ENCODE assay signal across 8 cellular contexts in genomic region chr3:129428382-129429079, GRCh38. TPM values are rescaled to one million over a fixed set of nuclear protein-coding genes. Genes with fewer than 3 reads are reported as not detected.
DNase-seq lines count a peak whose midpoint lies in the region; ATAC-seq and TF ChIP-seq lines count a peak whose summit lies in the region.

TSS of gene EFCAB12 (minus strand) at chr3:129428636. CDS start at chr3:129428488, 148 bp downstream.

- H2AFZ ChIP-seq in trophoblast cell (ENCODE audit: insufficient read depth, low read length, poor library complexity), result peak within 1 kb of the TSS; percentile 32

- H3K27ac ChIP-seq in heart left ventricle (peak within 1 kb of the TSS in 9 of 12 donors; percentile 8 to 69 (median 51)), trophoblast cell (ENCODE audit: low read depth, low read length) (no peak within 1 kb of the TSS), thyroid gland (peak within 1 kb of the TSS; percentile 7 to 53 (median 31))

- no peak within 1 kb of the TSS for H3K23ac ChIP-seq in trophoblast cell (ENCODE audit: low read length)

- H2BK5ac ChIP-seq in trophoblast cell (ENCODE audit: low read depth, low read length, poor library complexity), result no peak within 1 kb of the TSS

- TF ChIP-seq CTCF in heart left ventricle (IDR thresholded peaks at IDR 0.05) (peak in 2 of 12 donors; percentile 9), thyroid gland (IDR thresholded peaks at IDR 0.05) (no peak)

- ATAC-seq in GM21786 (IDR thresholded peaks at IDR 0.05; ENCODE audit: unreplicated experiment) (peak; percentile 86), heart left ventricle (peak; percentile 95 to 99 (median 98))

- H3K9ac ChIP-seq in trophoblast cell (ENCODE audit: low read length), result no peak within 1 kb of the TSS

- WGBS in heart left ventricle, 4 donors, result 2 to 4% (median 2%) methylated on average over 27 to 42 of the region's 42 CpGs
- no CpG with 5 or more reads among the region's 42 CpGs for WGBS in trophoblast cell (ENCODE audit: extremely low coverage, insufficient coverage, insufficient read length)
- 3 to 7% methylated on average over 35 to 40 of the region's 42 CpGs for WGBS in thyroid gland, 2 donors

- intact Hi-C loops in heart left ventricle (cut with DNase I) (no loop called here), thyroid gland (cut with DNase I) (no loop called here)

- H4K91ac ChIP-seq in trophoblast cell (ENCODE audit: low read depth, low read length), result peak within 1 kb of the TSS; percentile 32

- H3K14ac ChIP-seq in trophoblast cell (ENCODE audit: low read length), result peak within 1 kb of the TSS; percentile 59

- no peak within 1 kb of the TSS for H2BK120ac ChIP-seq in trophoblast cell (ENCODE audit: insufficient read depth, low read length, poor library complexity)

- H3K4me1 ChIP-seq in heart left ventricle (peaks cover 0 to 26% (median 11%) of the 10 kb centered on the region in 12 donors), trophoblast cell (ENCODE audit: control insufficient read depth in 1 of 2, insufficient read depth in 2 of 2, low read length in 2 of 2) (peaks cover 4% of the 10 kb centered on the region in 2 experiments), thyroid gland (peaks cover 4 to 19% of the 10 kb centered on the region in 2 donors)

- no peak within 1 kb of the TSS for H2AK5ac ChIP-seq in trophoblast cell (ENCODE audit: low read length)

- H4K12ac ChIP-seq in trophoblast cell (ENCODE audit: low read depth, low read length), result peak within 1 kb of the TSS; percentile 75

- no peaks in the 10 kb centered on the region for H3K79me2 ChIP-seq in trophoblast cell (ENCODE audit: control insufficient read depth, insufficient read depth, low read length, poor library complexity)

- peak within 1 kb of the TSS; percentile 72 for H4K8ac ChIP-seq in trophoblast cell (ENCODE audit: low read depth, low read length)

- TF ChIP-seq POLR2A in heart left ventricle (IDR thresholded peaks at IDR 0.05) (peak in 1 of 2 donors; percentile 32), thyroid gland (IDR thresholded peaks at IDR 0.05) (peak in 1 of 2 donors; percentile 18)

- H3K4ac ChIP-seq in trophoblast cell (ENCODE audit: low read depth, low read length), result no peak within 1 kb of the TSS

- peaks cover 27% of the 10 kb centered on the region for H3K36me3 ChIP-seq in MG63
- peaks cover 0 to 43% (median 34%) of the 10 kb centered on the region in 9 donors for H3K36me3 ChIP-seq in heart left ventricle
- H3K36me3 ChIP-seq in trophoblast cell (ENCODE audit: control insufficient read depth in 1 of 2, insufficient read depth in 2 of 2, low read length in 2 of 2), result peaks cover 7 to 17% of the 10 kb centered on the region in 2 experiments
- peaks cover 23 to 33% of the 10 kb centered on the region in 2 donors for H3K36me3 ChIP-seq in thyroid gland

- DNase-seq in DMS53 treated with DMSO at 0.1 percent for 48 hours (lab: John Stamatoyannopoulos, UW; ENCODE audit: unreplicated experiment) (peak; percentile 77), MG63 (peak; percentile 86), T-helper 1 cell (peak; percentile 80 to 87 (median 86)), amniotic epithelial cell (ENCODE audit: low read depth) (peak; percentile 85), heart left ventricle (peak; percentile 95 to 98 (median 96)), trophoblast cell (peak; percentile 93 to 97), thyroid gland (peak; percentile 96 to 97)

- H3K18ac ChIP-seq in trophoblast cell (ENCODE audit: low read length), result no peak within 1 kb of the TSS

- H3K79me1 ChIP-seq in trophoblast cell (ENCODE audit: low read length), result peaks cover 3% of the 10 kb centered on the region

- H3K9me3 ChIP-seq in MG63, result no peaks in the 10 kb centered on the region
- H3K9me3 ChIP-seq in heart left ventricle, result no peaks in the 10 kb centered on the region
- no peaks in the 10 kb centered on the region for H3K9me3 ChIP-seq in trophoblast cell (ENCODE audit: insufficient read depth, low read depth, low read length)
- H3K9me3 ChIP-seq in thyroid gland, result no peaks in the 10 kb centered on the region

- H3K4me3 ChIP-seq in MG63 (peak within 1 kb of the TSS; percentile 34), heart left ventricle (peak within 1 kb of the TSS; percentile 26 to 63 (median 56)), trophoblast cell (ENCODE audit: low read depth, low read length) (peak within 1 kb of the TSS; percentile 63), thyroid gland (replicated peaks in 1 of 3) (peak within 1 kb of the TSS; percentile 37 to 73 (median 54))

- H2BK12ac ChIP-seq in trophoblast cell (ENCODE audit: low read length), result no peak within 1 kb of the TSS

- H3K4me2 ChIP-seq in trophoblast cell (ENCODE audit: low read length), result peak within 1 kb of the TSS; percentile 67

- H3K27me3 ChIP-seq in MG63 (no peaks in the 10 kb centered on the region), heart left ventricle (no peaks in the 10 kb centered on the region), trophoblast cell (ENCODE audit: insufficient read depth, low read length) (no peaks in the 10 kb centered on the region), thyroid gland (no peaks in the 10 kb centered on the region)

RNA-seq across cellular contexts. Expression of gene EFCAB12, which starts in this region (rescaled TPM):
- total RNA-seq in MG63 (2014; rRNA removed; shearing (Covaris generic); ENCODE audit: low replicate concordance), result 0.03 TPM in 1 of 2 replicates, not detected in the other
- total RNA-seq in heart left ventricle (under 1 TPM in 4 of 9 donors, not detected in 5; 0.09 to 0.20 (median 0.14) TPM), thyroid gland (1 to 10 TPM in 1 of 4 donors, under 1 TPM in 3; 0.67 to 1.2 (median 0.74) TPM)
- under 1 TPM; 0.07 to 0.11 TPM for polyA plus RNA-seq in heart left ventricle
- polyA plus RNA-seq in trophoblast cell (2013), result 0.31 and 0.39 TPM in 2 replicates

Comparison
In these comparisons a context has a peak if more than half of its experiments do, and no peak if none do; other contexts are left out.
1. Peak in DNase-seq and H3K4me3 ChIP-seq in MG63; RNA of the gene not detected or under 1 TPM.
2. Peak in DNase-seq, ATAC-seq, H3K4me3 ChIP-seq and H3K27ac ChIP-seq in heart left ventricle; RNA of the gene not detected or under 1 TPM.